In the genomic region with DNA sequence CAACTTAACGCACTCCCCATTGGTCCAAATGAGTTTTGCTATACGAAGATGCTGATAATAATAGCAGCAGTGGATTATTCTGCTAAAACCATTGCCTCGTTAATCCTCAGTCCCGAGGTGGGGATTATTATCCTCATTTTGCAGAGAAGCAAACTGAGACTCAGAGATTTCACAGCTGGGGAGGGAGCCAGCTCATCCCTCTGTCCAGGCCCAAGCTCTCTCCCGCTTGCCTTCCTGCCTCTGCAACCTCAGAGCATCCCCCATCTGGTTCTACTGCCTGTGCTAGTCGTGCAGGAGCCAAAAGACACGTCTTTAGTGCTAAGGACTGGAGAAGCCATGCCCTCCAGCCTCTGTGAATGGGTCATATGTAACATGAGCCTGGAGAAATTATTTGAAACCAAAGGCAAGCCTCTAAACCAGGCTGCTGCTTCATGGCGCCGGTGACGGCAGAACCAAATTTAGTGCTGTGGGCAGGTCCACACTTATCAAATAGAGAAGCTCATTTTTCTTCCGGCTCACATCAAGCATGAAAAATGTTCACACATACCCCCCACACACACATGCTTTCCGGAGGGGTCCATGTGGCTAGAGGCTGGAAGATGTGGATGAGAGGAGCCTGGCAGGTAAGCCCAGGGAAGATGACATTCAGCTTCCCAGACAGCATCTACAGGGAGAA, we compare ENCODE assay signal across 20 cellular contexts. TPM values are rescaled to one million over a fixed set of nuclear protein-coding genes. Genes with fewer than 3 reads are reported as not detected.
DNase-seq lines count a peak whose midpoint lies in the region; ATAC-seq and TF ChIP-seq lines count a peak whose summit lies in the region.
"Had no signal": no experiment of that assay in that cellular context is flagged by ENCODE, and none has a peak within 500 bp of the region (broad histone marks: within the 10 kb centered on the region; RNA-seq: fewer than 3 reads in every experiment).

No MANE protein-coding gene starts in this region.

- peaks cover 24% of the 10 kb centered on the region for H3K4me1 Mint-ChIP-seq in stimulated activated naive CD8-positive, alpha-beta T cell treated with anti-CD3 and anti-CD28 coated beads, Interleukin-15, amount 100 ng/mL, for 72 hours

- no peak for TF ChIP-seq CTCF in psoas muscle (IDR thresholded peaks at IDR 0.05)

- peaks cover 44% of the 10 kb centered on the region for H3K27me3 Mint-ChIP-seq in stimulated activated naive CD8-positive, alpha-beta T cell treated with anti-CD3 and anti-CD28 coated beads, Interleukin-15, amount 100 ng/mL, for 72 hours

- peak; percentile 39 to 66 for DNase-seq in NCI-H2081 (lab: John Stamatoyannopoulos, UW)
- DNase-seq in NCI-H2081 treated with DMSO at 0.1 percent for 48 hours (lab: John Stamatoyannopoulos, UW): no peak
- DNase-seq in NCI-H1694 (lab: John Stamatoyannopoulos, UW): peak; percentile 58
- no peak for DNase-seq in SK-N-MC (ENCODE audit: low read depth, low spot score)
- peak in 1 of 2 donors; percentile 81 for DNase-seq in psoas muscle
- DNase-seq in left ventricle myocardium superior: no peak
- DNase-seq in activated CD4-positive, alpha-beta T cell treated with anti-CD3 and anti-CD28 coated beads, Interleukin-2, amount 50 U/mL, for 48 hours: no peak
- DNase-seq in stimulated activated naive CD8-positive, alpha-beta T cell treated with anti-CD3 and anti-CD28 coated beads, Interleukin-15, amount 100 ng/mL, for 72 hours: no peak
- DNase-seq: activated CD4-positive, CD25-positive, alpha-beta regulatory T cell treated with anti-CD3 and anti-CD28 coated beads, Interleukin-2, amount 50 U/mL, for 72 hours; brain microvascular endothelial cell; CD4-positive, alpha-beta T cell; dermis blood vessel endothelial cell; erythroblast; lower lobe of right lung; MV-4-11; naive B cell; SHP77; stimulated activated naive CD4-positive, alpha-beta T cell; upper lobe of right lung had no signal

- H3K9me3 Mint-ChIP-seq in stimulated activated naive CD8-positive, alpha-beta T cell treated with anti-CD3 and anti-CD28 coated beads, Interleukin-15, amount 100 ng/mL, for 72 hours: peaks cover 5 to 8% of the 10 kb centered on the region in 2 donors

- peak overlapping the region in 1 of 2 donors; percentile 57 for H3K4me3 Mint-ChIP-seq in stimulated activated naive CD8-positive, alpha-beta T cell treated with anti-CD3 and anti-CD28 coated beads, Interleukin-15, amount 100 ng/mL, for 72 hours
- H3K4me3 Mint-ChIP-seq: CD4-positive, alpha-beta T cell; naive B cell had no signal

- H3K9ac ChIP-seq in SK-N-MC (ENCODE audit: insufficient read length): no peak overlapping the region

- intact Hi-C loops in psoas muscle (cut with DNase I): loop anchor here in 1 of 2 donors (5.0 kb wide), 1 partner anchor 34 kb away; no protein-coding TSS in a partner anchor
- intact Hi-C loops in left ventricle myocardium superior (cut with micrococcal nuclease): no loop called here

- peak; percentile 82 to 90 (median 86) for ATAC-seq in psoas muscle
- ATAC-seq in left ventricle myocardium superior: no peak
- ATAC-seq in stimulated activated naive CD8-positive, alpha-beta T cell treated with anti-CD3 and anti-CD28 coated beads, Interleukin-15, amount 100 ng/mL, for 72 hours: no peak
- ATAC-seq: lower lobe of right lung, upper lobe of right lung had no signal

- H3K36me3 ChIP-seq in SK-N-MC (ENCODE audit: insufficient read depth, low read length) (peaks cover 34% of the 10 kb centered on the region), psoas muscle (ENCODE audit: insufficient read depth in 1 of 2, low read depth in 1 of 2) (no peaks in the 10 kb centered on the region)
- H3K36me3 ChIP-seq: brain microvascular endothelial cell, lower lobe of right lung, upper lobe of right lung had no signal

- H3K4me3 ChIP-seq in SK-N-MC: no peak overlapping the region
- peak overlapping the region; percentile 60 for H3K4me3 ChIP-seq in psoas muscle
- H3K4me3 ChIP-seq: lower lobe of right lung, upper lobe of right lung had no signal

- H3K4me1 ChIP-seq in psoas muscle: peaks cover 70% of the 10 kb centered on the region
- H3K4me1 ChIP-seq: lower lobe of right lung, upper lobe of right lung had no signal

- H3K9me3 ChIP-seq in SK-N-MC (ENCODE audit: low read depth, low read length) (peaks cover 9% of the 10 kb centered on the region; the same call in 1 of the 2 replicates), psoas muscle (no peaks in the 10 kb centered on the region)
- H3K9me3 ChIP-seq: upper lobe of right lung had no signal

- peak overlapping the region in 1 of 2 donors; percentile 75 for H3K27ac Mint-ChIP-seq in stimulated activated naive CD8-positive, alpha-beta T cell treated with anti-CD3 and anti-CD28 coated beads, Interleukin-15, amount 100 ng/mL, for 72 hours
- H3K27ac Mint-ChIP-seq: CD4-positive, alpha-beta T cell; naive B cell had no signal

- 27 to 31% (median 28%) methylated on average over 12 of the region's 12 CpGs for WGBS in psoas muscle, 3 donors

- H3K27ac ChIP-seq in SK-N-MC (peak overlapping the region; percentile 65), psoas muscle (peak overlapping the region; percentile 89)
- H3K27ac ChIP-seq: brain microvascular endothelial cell, HL-60, lower lobe of right lung, upper lobe of right lung had no signal

- no peaks in the 10 kb centered on the region for H3K27me3 ChIP-seq in psoas muscle (ENCODE audit: insufficient read depth in 3 of 3, low read length in 2 of 3)

RNA-seq across cellular contexts. Expression of gene MAPT, which starts 13.5 kb away (rescaled TPM):
- total RNA-seq in psoas muscle (100 to 1,000 TPM; 104 to 253 (median 170) TPM), left ventricle myocardium superior (42.2 TPM)
- polyA plus RNA-seq in psoas muscle: 10 to 100 TPM; 16.0 to 61.3 (median 43.9) TPM

Comparison
In these comparisons a context has a peak if more than half of its experiments do, and no peak if none do; other contexts are left out.
1. DNase-seq: peak in NCI-H2081 (2 of 2) and NCI-H1694 (single experiment); none in NCI-H2081 treated with DMSO at 0.1 percent for 48 hours (single experiment), SK-N-MC (single experiment), left ventricle myocardium superior (single experiment), activated CD4-positive, alpha-beta T cell treated with anti-CD3 and anti-CD28 coated beads, Interleukin-2, amount 50 U/mL, for 48 hours (0 of 2) and stimulated activated naive CD8-positive, alpha-beta T cell treated with anti-CD3 and anti-CD28 coated beads, Interleukin-15, amount 100 ng/mL, for 72 hours (0 of 2).
2. ATAC-seq: peak in psoas muscle (4 of 4); none in left ventricle myocardium superior (single experiment) and stimulated activated naive CD8-positive, alpha-beta T cell treated with anti-CD3 and anti-CD28 coated beads, Interleukin-15, amount 100 ng/mL, for 72 hours (single experiment).